17 cellular contexts compared by ENCODE assay signal in the genomic region with DNA sequence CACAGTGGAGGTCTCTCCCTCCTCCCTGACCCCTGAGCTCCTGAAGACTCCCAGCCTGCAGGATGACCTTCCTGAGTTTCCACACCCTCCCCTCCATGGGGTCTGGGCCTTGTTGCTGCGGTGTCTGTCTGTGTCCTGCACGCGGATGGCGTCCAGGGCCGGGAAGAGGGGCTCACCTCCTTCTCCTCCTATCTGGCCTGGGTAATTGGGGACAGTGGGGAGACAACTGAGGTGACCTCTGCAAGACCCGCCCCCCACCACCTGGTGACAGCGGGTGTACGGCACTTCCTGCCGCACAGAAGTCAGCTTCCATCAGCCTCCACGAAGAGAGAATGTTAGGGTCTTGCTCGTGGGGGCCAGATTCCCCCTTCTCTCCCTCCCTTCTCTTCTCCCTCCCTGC. TPM values are rescaled to one million over a fixed set of nuclear protein-coding genes. Genes with fewer than 3 reads are reported as not detected.
DNase-seq lines count a peak whose midpoint lies in the region; ATAC-seq and TF ChIP-seq lines count a peak whose summit lies in the region.
"Had no signal": no experiment of that assay in that cellular context is flagged by ENCODE, and none has a peak within 500 bp of the region (broad histone marks: within the 10 kb centered on the region; RNA-seq: fewer than 3 reads in every experiment).

No MANE protein-coding gene starts in this region.

- ATAC-seq in left ventricle myocardium superior (no peak), heart right ventricle (no peak), HG03135 (IDR thresholded peaks at IDR 0.05; ENCODE audit: unreplicated experiment) (no peak)

- H3K27ac Mint-ChIP-seq in endodermal cell (peak overlapping the region; percentile 30), nephron progenitor cell (peak overlapping the region; percentile 91)
- H3K27ac Mint-ChIP-seq in T-helper 2 cell treated with Interferon-gamma antibody and Interleukin-4, amounts not matched to agents 5 μg/mL and 100 μg/mL, for 36 hours = no peak overlapping the region
- H3K27ac Mint-ChIP-seq in activated CD4-positive, alpha-beta memory T cell treated with anti-CD3 and anti-CD28 coated beads, Interleukin-2, amount 10 ng/mL, durations not matched to agents 7 days and 5 days = no peak overlapping the region
- H3K27ac Mint-ChIP-seq: CD4-positive, CD25-positive, alpha-beta regulatory T cell had no signal

- H3K36me3 Mint-ChIP-seq in endodermal cell (ENCODE audit: low read depth) = no peaks in the 10 kb centered on the region
- H3K36me3 Mint-ChIP-seq in nephron progenitor cell (ENCODE audit: low read depth) = no peaks in the 10 kb centered on the region
- H3K36me3 Mint-ChIP-seq in T-helper 2 cell treated with Interferon-gamma antibody and Interleukin-4, amounts not matched to agents 5 μg/mL and 100 μg/mL, for 36 hours (ENCODE audit: low read depth) = no peaks in the 10 kb centered on the region
- H3K36me3 Mint-ChIP-seq in activated CD4-positive, alpha-beta memory T cell treated with anti-CD3 and anti-CD28 coated beads, Interleukin-2, amount 10 ng/mL, durations not matched to agents 7 days and 5 days (ENCODE audit: low read depth) = no peaks in the 10 kb centered on the region
- H3K36me3 Mint-ChIP-seq: CD4-positive, CD25-positive, alpha-beta regulatory T cell; IgD-negative memory B cell had no signal

- CTCF ChIA-PET in activated CD4-positive, alpha-beta memory T cell treated with anti-CD3 and anti-CD28 coated beads, Interleukin-2, amount 10 ng/mL, durations not matched to agents 7 days and 5 days (lab: Charles Lee) = no interaction called here

- H3K9me3 Mint-ChIP-seq in endodermal cell = peaks cover 8% of the 10 kb centered on the region
- H3K9me3 Mint-ChIP-seq in nephron progenitor cell = peaks cover 19% of the 10 kb centered on the region
- peaks cover 9% of the 10 kb centered on the region for H3K9me3 Mint-ChIP-seq in T-helper 2 cell treated with Interferon-gamma antibody and Interleukin-4, amounts not matched to agents 5 μg/mL and 100 μg/mL, for 36 hours
- peaks cover 2% of the 10 kb centered on the region for H3K9me3 Mint-ChIP-seq in activated CD4-positive, alpha-beta memory T cell treated with anti-CD3 and anti-CD28 coated beads, Interleukin-2, amount 10 ng/mL, durations not matched to agents 7 days and 5 days

- H3K27ac ChIP-seq in heart right ventricle (no peak overlapping the region), endodermal cell (ENCODE audit: low read depth, low read length) (no peak overlapping the region)
- H3K27ac ChIP-seq: BLaER1 treated with 17β-estradiol and CSF1 and Interleukin-3, amounts not matched to agents 10 nM and 100 nM had no signal

- DNase-seq in left ventricle myocardium superior (peak; percentile 5), heart right ventricle (no peak), endodermal cell (no peak), nephron progenitor cell (no peak), NCI-H1417 (lab: John Stamatoyannopoulos, UW) (no peak)
- no peak for DNase-seq in T-helper 2 cell treated with Interferon-gamma antibody and Interleukin-4, amounts not matched to agents 5 μg/mL and 100 μg/mL, for 36 hours (ENCODE audit: low spot score)
- DNase-seq in activated CD4-positive, alpha-beta memory T cell treated with anti-CD3 and anti-CD28 coated beads, Interleukin-2, amount 10 ng/mL, durations not matched to agents 7 days and 5 days = no peak
- DNase-seq: ACHN; Calu3; CD4-positive, CD25-positive, alpha-beta regulatory T cell; DMS79 treated with DMSO at 0.1 percent for 48 hours; EL had no signal

- H3K4me1 Mint-ChIP-seq in endodermal cell (no peaks in the 10 kb centered on the region), nephron progenitor cell (peaks cover 20% of the 10 kb centered on the region)
- H3K4me1 Mint-ChIP-seq in T-helper 2 cell treated with Interferon-gamma antibody and Interleukin-4, amounts not matched to agents 5 μg/mL and 100 μg/mL, for 36 hours (ENCODE audit: low read depth) = peaks cover 3% of the 10 kb centered on the region
- H3K4me1 Mint-ChIP-seq in activated CD4-positive, alpha-beta memory T cell treated with anti-CD3 and anti-CD28 coated beads, Interleukin-2, amount 10 ng/mL, durations not matched to agents 7 days and 5 days = peaks cover 5% of the 10 kb centered on the region

- intact Hi-C loops in left ventricle myocardium superior (cut with micrococcal nuclease) = no loop called here
- intact Hi-C loops in heart right ventricle (cut with DNase I) = no loop called here

- H3K27me3 Mint-ChIP-seq in endodermal cell (ENCODE audit: insufficient read depth) = peaks cover 4% of the 10 kb centered on the region
- H3K27me3 Mint-ChIP-seq in nephron progenitor cell (ENCODE audit: low read depth, poor library complexity) = peaks cover 9% of the 10 kb centered on the region
- no peaks in the 10 kb centered on the region for H3K27me3 Mint-ChIP-seq in T-helper 2 cell treated with Interferon-gamma antibody and Interleukin-4, amounts not matched to agents 5 μg/mL and 100 μg/mL, for 36 hours (ENCODE audit: low read depth)
- H3K27me3 Mint-ChIP-seq in activated CD4-positive, alpha-beta memory T cell treated with anti-CD3 and anti-CD28 coated beads, Interleukin-2, amount 10 ng/mL, durations not matched to agents 7 days and 5 days = peaks cover 5% of the 10 kb centered on the region

- POLR2A ChIA-PET in activated CD4-positive, alpha-beta memory T cell treated with anti-CD3 and anti-CD28 coated beads, Interleukin-2, amount 10 ng/mL, durations not matched to agents 7 days and 5 days (lab: Charles Lee) = no interaction called here

- H3K4me3 ChIP-seq in heart right ventricle (no peak overlapping the region), endodermal cell (ENCODE audit: low read length) (no peak overlapping the region)
- H3K4me3 ChIP-seq: BLaER1 treated with 17β-estradiol and CSF1 and Interleukin-3, amounts not matched to agents 10 nM and 100 nM had no signal

- H3K36me3 ChIP-seq in heart right ventricle = no peaks in the 10 kb centered on the region
- no peaks in the 10 kb centered on the region for H3K36me3 ChIP-seq in endodermal cell (ENCODE audit: control insufficient read depth, insufficient read depth, low read length)
- H3K36me3 ChIP-seq: BLaER1 treated with 17β-estradiol and CSF1 and Interleukin-3, amounts not matched to agents 10 nM and 100 nM had no signal

- H3K9me3 ChIP-seq in heart right ventricle (peaks cover 0 to 15% (median 0%) of the 10 kb centered on the region in 11 donors), endodermal cell (ENCODE audit: control insufficient read depth, low read length) (no peaks in the 10 kb centered on the region)

- H3K9ac ChIP-seq in endodermal cell (ENCODE audit: extremely low read depth, low read length, poor library complexity, severe bottlenecking) = no peak overlapping the region
- H3K9ac ChIP-seq: BLaER1 treated with 17β-estradiol and CSF1 and Interleukin-3, amounts not matched to agents 10 nM and 100 nM had no signal

- no peak for TF ChIP-seq CTCF in heart right ventricle (IDR thresholded peaks at IDR 0.05)
- no peak for TF ChIP-seq CTCF in endodermal cell (conservative IDR thresholded peaks at IDR 0.05)
- no peak for TF ChIP-seq CTCF in nephron progenitor cell (IDR thresholded peaks at IDR 0.05)

- no peak overlapping the region for H3K4me3 Mint-ChIP-seq in endodermal cell
- H3K4me3 Mint-ChIP-seq in nephron progenitor cell = no peak overlapping the region
- H3K4me3 Mint-ChIP-seq in T-helper 2 cell treated with Interferon-gamma antibody and Interleukin-4, amounts not matched to agents 5 μg/mL and 100 μg/mL, for 36 hours = no peak overlapping the region
- H3K4me3 Mint-ChIP-seq in activated CD4-positive, alpha-beta memory T cell treated with anti-CD3 and anti-CD28 coated beads, Interleukin-2, amount 10 ng/mL, durations not matched to agents 7 days and 5 days = no peak overlapping the region
- H3K4me3 Mint-ChIP-seq: CD4-positive, CD25-positive, alpha-beta regulatory T cell; IgD-negative memory B cell had no signal

- H3K4me1 ChIP-seq in heart right ventricle (peaks cover 0 to 8% (median 0%) of the 10 kb centered on the region in 9 donors), endodermal cell (ENCODE audit: control insufficient read depth, insufficient read depth, low read length) (no peaks in the 10 kb centered on the region)

- WGBS in heart right ventricle, 2 donors = 91 to 94% methylated on average over 11 of the region's 11 CpGs
- 78 to 83% methylated on average over 6 to 11 of the region's 11 CpGs for WGBS in endodermal cell (ENCODE audit: insufficient coverage in 1 of 2, insufficient read length in 1 of 2), 2 experiments

- H3K27me3 ChIP-seq in heart right ventricle (no peaks in the 10 kb centered on the region), endodermal cell (ENCODE audit: control insufficient read depth, insufficient read depth, low read length, poor library complexity, severe bottlenecking) (no peaks in the 10 kb centered on the region)
- H3K27me3 ChIP-seq: BLaER1 treated with 17β-estradiol and CSF1 and Interleukin-3, amounts not matched to agents 10 nM and 100 nM had no signal

RNA-seq across cellular contexts. Expression of a gene that starts 31.7 kb away (rescaled TPM):
- not detected for total RNA-seq in left ventricle myocardium superior
- under 1 TPM in 6 of 10 donors, not detected in 4; 0.12 to 0.23 (median 0.15) TPM for total RNA-seq in heart right ventricle
- under 1 TPM; 0.03 to 0.59 TPM for polyA plus RNA-seq in heart right ventricle
- total RNA-seq in endodermal cell = not detected
- polyA plus RNA-seq in endodermal cell (2013, experiment 1 of 2) = not detected
- not detected for polyA plus RNA-seq in endodermal cell (2013, experiment 2 of 2)
- total RNA-seq in activated CD4-positive, alpha-beta memory T cell treated with anti-CD3 and anti-CD28 coated beads, Interleukin-2, amount 10 ng/mL, durations not matched to agents 7 days and 5 days = not detected
- total RNA-seq: A172; Calu3; CD4-positive, CD25-positive, alpha-beta regulatory T cell; HT-29 had no signal
- polyA plus RNA-seq: CD4-positive, CD25-positive, alpha-beta regulatory T cell; IgD-negative memory B cell had no signal

Comparison
In these comparisons a context has a peak if more than half of its experiments do, and no peak if none do; other contexts are left out.
1. H3K27ac Mint-ChIP-seq: peak in endodermal cell (single experiment) and nephron progenitor cell (single experiment); none in T-helper 2 cell treated with Interferon-gamma antibody and Interleukin-4, amounts not matched to agents 5 μg/mL and 100 μg/mL, for 36 hours (single experiment) and activated CD4-positive, alpha-beta memory T cell treated with anti-CD3 and anti-CD28 coated beads, Interleukin-2, amount 10 ng/mL, durations not matched to agents 7 days and 5 days (single experiment).